ENCODE assay signal across 8 cellular contexts in genomic region chrX:1452497-1453389, GRCh38. TPM values are rescaled to one million over a fixed set of nuclear protein-coding genes. Genes with fewer than 3 reads are reported as not detected.
DNase-seq lines count a peak whose midpoint lies in the region; ATAC-seq and TF ChIP-seq lines count a peak whose summit lies in the region.

Gene ASMTL (minus strand): TSS chrX:1452909. CDS start chrX:1452840, 69 bp downstream.

- H3K27me3 ChIP-seq in Karpas-422 (ENCODE audit: low read length), result no peaks in the 10 kb centered on the region

- H2AFZ ChIP-seq in Karpas-422 (ENCODE audit: low read length), result no peak within 1 kb of the TSS

- no peaks in the 10 kb centered on the region for H3K9me2 ChIP-seq in Karpas-422 (replicated peaks; ENCODE audit: insufficient read depth, low read length)

- H3K27ac ChIP-seq in Karpas-422 (ENCODE audit: low read length), result peak within 1 kb of the TSS; percentile 77

- H3K9me3 Mint-ChIP-seq in activated T-cell treated with anti-CD3 and anti-CD28 coated beads, Interleukin-2, amount 50 U/mL, for 24 hours, result peaks cover 19% of the 10 kb centered on the region
- H3K9me3 Mint-ChIP-seq in neural crest cell, result peaks cover 25% of the 10 kb centered on the region

- peaks cover 26% of the 10 kb centered on the region for H3K36me3 Mint-ChIP-seq in activated T-cell treated with anti-CD3 and anti-CD28 coated beads, Interleukin-2, amount 50 U/mL, for 24 hours (ENCODE audit: low read depth)
- peaks cover 28% of the 10 kb centered on the region for H3K36me3 Mint-ChIP-seq in neural crest cell (ENCODE audit: low read depth)

- peak; percentile 99 for DNase-seq in Caki2 (ENCODE audit: low read depth)
- DNase-seq in Karpas-422, result peak; percentile 100
- peak; percentile 100 for DNase-seq in activated T-cell treated with anti-CD3 and anti-CD28 coated beads, Interleukin-2, amount 50 U/mL, for 24 hours
- peak; percentile 99 for DNase-seq in fibroblast of peridontal ligament (ENCODE audit: extremely low read depth)
- peak; percentile 100 for DNase-seq in neural crest cell (ENCODE audit: low read depth, low spot score)
- DNase-seq in DMS53 treated with DMSO at 0.1 percent for 48 hours (lab: John Stamatoyannopoulos, UW; ENCODE audit: unreplicated experiment), result no peak

- no peak for TF ChIP-seq CTCF in neural crest cell (conservative IDR thresholded peaks at IDR 0.05)
- no peak for TF ChIP-seq CTCF in subcutaneous adipose tissue (IDR thresholded peaks at IDR 0.05; ENCODE audit: low read depth)

- H3K27me3 Mint-ChIP-seq in activated T-cell treated with anti-CD3 and anti-CD28 coated beads, Interleukin-2, amount 50 U/mL, for 24 hours, result no peaks in the 10 kb centered on the region
- peaks cover 18% of the 10 kb centered on the region for H3K27me3 Mint-ChIP-seq in neural crest cell (ENCODE audit: low read depth)

- H3K36me3 ChIP-seq in Karpas-422 (ENCODE audit: insufficient read depth, low read length), result peaks cover 24% of the 10 kb centered on the region

- peaks cover 49% of the 10 kb centered on the region for H3K79me2 ChIP-seq in Karpas-422 (ENCODE audit: low read length)

- H3K9me3 ChIP-seq in Karpas-422 (ENCODE audit: low read length), result no peaks in the 10 kb centered on the region; the same call in 1 of the 2 replicates

- H3K4me1 ChIP-seq in Karpas-422 (ENCODE audit: low read length), result peaks cover 41% of the 10 kb centered on the region

- peak; percentile 69 for ATAC-seq in GM21717 (IDR thresholded peaks at IDR 0.05; ENCODE audit: unreplicated experiment)

- peak within 1 kb of the TSS; percentile 91 for H3K4me3 Mint-ChIP-seq in activated T-cell treated with anti-CD3 and anti-CD28 coated beads, Interleukin-2, amount 50 U/mL, for 24 hours
- H3K4me3 Mint-ChIP-seq in neural crest cell, result peak within 1 kb of the TSS; percentile 97

- in situ Hi-C loops in Caki2 (cut with HindIII; ENCODE audit: low pct_unique_long_range_greater_than_20kb, low sequenced_read_pairs), result no loop called here

- no peaks in the 10 kb centered on the region for H4K20me1 ChIP-seq in Karpas-422 (ENCODE audit: insufficient read depth, low read depth, low read length)

- peak within 1 kb of the TSS; percentile 80 for H3K4me2 ChIP-seq in Karpas-422 (ENCODE audit: low read depth, low read length, poor library complexity, severe bottlenecking)

- H3K4me3 ChIP-seq in Karpas-422 (ENCODE audit: low read length), result peak within 1 kb of the TSS; percentile 95

- H3K9ac ChIP-seq in Karpas-422 (ENCODE audit: low read length), result peak within 1 kb of the TSS; percentile 95

- H3K27ac Mint-ChIP-seq in activated T-cell treated with anti-CD3 and anti-CD28 coated beads, Interleukin-2, amount 50 U/mL, for 24 hours, result peak within 1 kb of the TSS; percentile 98
- H3K27ac Mint-ChIP-seq in neural crest cell (ENCODE audit: unreplicated experiment), result peak within 1 kb of the TSS; percentile 93

- H3K4me1 Mint-ChIP-seq in activated T-cell treated with anti-CD3 and anti-CD28 coated beads, Interleukin-2, amount 50 U/mL, for 24 hours (ENCODE audit: low read depth), result peaks cover 26% of the 10 kb centered on the region
- peaks cover 17% of the 10 kb centered on the region for H3K4me1 Mint-ChIP-seq in neural crest cell

RNA-seq across cellular contexts. Expression of gene ASMTL, which starts in this region (rescaled TPM):
- total RNA-seq in Caki2 (2014; rRNA removed; shearing (Covaris generic); ENCODE audit: low replicate concordance), result 50.7 and 51.8 TPM in 2 replicates
- 18.4 and 51.0 TPM in 2 replicates for total RNA-seq in Karpas-422 (2014; rRNA removed; shearing (Covaris generic); ENCODE audit: low replicate concordance)
- total RNA-seq in neural crest cell (37.4 and 38.9 TPM in 2 replicates), subcutaneous adipose tissue (10 to 100 TPM; 13.4 to 31.5 (median 24.5) TPM)
